In genomic region chr4:185254434-185254833, GRCh38 we compare ENCODE assay signal across 15 cellular contexts. TPM values are rescaled to one million over a fixed set of nuclear protein-coding genes. Genes with fewer than 3 reads are reported as not detected.
A peak's percentile ranks its signal among the peaks of the same experiment; 100 is the strongest.
DNase-seq lines count a peak whose midpoint lies in the region; ATAC-seq, FAIRE-seq and TF ChIP-seq lines count a peak whose summit lies in the region.
"Had no signal": no experiment of that assay in that cellular context is flagged by ENCODE, and none has a peak within 500 bp of the region (broad histone marks: within the 10 kb centered on the region; RNA-seq: fewer than 3 reads in every experiment).

No MANE protein-coding gene starts in this region.

- H3K23me2 ChIP-seq in H9 (ENCODE audit: insufficient read length, low read depth, low read length, poor library complexity, severe bottlenecking): no peaks in the 10 kb centered on the region

- peak overlapping the region in 5 of 7 donors; percentile 40 to 57 (median 53) for H3K4me3 Mint-ChIP-seq in CD8-positive, alpha-beta memory T cell
- no peak overlapping the region for H3K4me3 Mint-ChIP-seq in H9
- peak overlapping the region; percentile 62 for H3K4me3 Mint-ChIP-seq in activated T-helper 17 cell treated with anti-CD3 and anti-CD28 coated beads, Interleukin-2, amount 50 U/mL, for 72 hours
- H3K4me3 Mint-ChIP-seq: activated CD8-positive, alpha-beta memory T cell treated with anti-CD3 and anti-CD28 coated beads, Interleukin-2, amount 10 ng/mL, durations not matched to agents 7 days and 5 days; neural progenitor cell had no signal

- H3K79me1 ChIP-seq in H9 (ENCODE audit: insufficient read depth, low read depth, low read length, poor library complexity, severe bottlenecking): no peaks in the 10 kb centered on the region

- no peak overlapping the region for H4K8ac ChIP-seq in H9 (replicated peaks; ENCODE audit: insufficient read length, low read depth, low read length)

- H3K4me1 ChIP-seq in CD8-positive, alpha-beta memory T cell (ENCODE audit: insufficient read depth, low read length): peaks cover 44% of the 10 kb centered on the region
- H3K4me1 ChIP-seq in H9 (ENCODE audit: insufficient read depth, low read length): peaks cover under 1% of the 10 kb centered on the region
- H3K4me1 ChIP-seq in adrenal gland (replicated peaks in 1 of 2): peaks cover 0 to 7% of the 10 kb centered on the region in 2 donors
- H3K4me1 ChIP-seq in left ventricle myocardium inferior: peaks cover 30% of the 10 kb centered on the region
- H3K4me1 ChIP-seq in kidney (ENCODE audit: control insufficient read depth in 1 of 2, insufficient read depth in 1 of 2, low read depth in 1 of 2, low read length in 2 of 2): peaks cover 0 to 6% of the 10 kb centered on the region in 2 donors

- intact Hi-C loops in adrenal gland (cut with DNase I) (no loop called here), left ventricle myocardium inferior (cut with micrococcal nuclease) (no loop called here), kidney (cut with DNase I) (no loop called here)

- no peak overlapping the region for H2BK20ac ChIP-seq in H9 (ENCODE audit: low read depth, low read length, poor library complexity, severe bottlenecking)

- no peak overlapping the region for H4K5ac ChIP-seq in H9 (ENCODE audit: insufficient read length, low read depth, low read length)

- H3K9ac ChIP-seq in H9 (ENCODE audit: extremely low read depth, insufficient read length, low read length) (no peak overlapping the region), kidney (ENCODE audit: low read length in 2 of 2) (no peak overlapping the region)
- H3K9ac ChIP-seq: neural progenitor cell had no signal

- no peak overlapping the region for H3K56ac ChIP-seq in H9 (ENCODE audit: insufficient read length, low read depth, low read length)

- DNase-seq in CD8-positive, alpha-beta memory T cell: peak in 2 of 5 donors; percentile 4 to 7
- no peak for DNase-seq in H9
- peak; percentile 96 for DNase-seq in iris pigment epithelial cell (ENCODE audit: low read depth)
- DNase-seq in adrenal gland: no peak
- no peak for DNase-seq in left ventricle myocardium inferior
- DNase-seq in kidney: no peak
- DNase-seq: activated CD8-positive, alpha-beta memory T cell treated with anti-CD3 and anti-CD28 coated beads, Interleukin-2, amount 10 ng/mL, durations not matched to agents 7 days and 5 days; amygdala; head of caudate nucleus; NCI-H446; transverse colon had no signal

- no peak overlapping the region for H3T11ph ChIP-seq in H9 (ENCODE audit: low read length)

- no peak for FAIRE-seq in kidney (lab: Jason Lieb, UNC)

- H3K18ac ChIP-seq in H9 (ENCODE audit: insufficient read length, low read depth, low read length): no peak overlapping the region

- no peak overlapping the region for H3K23ac ChIP-seq in H9 (ENCODE audit: insufficient read length, low read depth, low read length)

- no peak for TF ChIP-seq CTCF in H9 (conservative IDR thresholded peaks at IDR 0.05)
- no peak for TF ChIP-seq CTCF in adrenal gland (IDR thresholded peaks at IDR 0.05)
- TF ChIP-seq CTCF in left ventricle myocardium inferior (IDR thresholded peaks at IDR 0.05; ENCODE audit: borderline replicate concordance): no peak
- TF ChIP-seq CTCF in kidney (IDR thresholded peaks at IDR 0.05; ENCODE audit: borderline replicate concordance, extremely low read depth, insufficient read depth): no peak

- no peak overlapping the region for H2BK12ac ChIP-seq in H9 (ENCODE audit: insufficient read length, low read depth, low read length)

- no peak overlapping the region for H2BK5ac ChIP-seq in H9 (ENCODE audit: insufficient read length, low read length)

- no peak overlapping the region for H3K27ac ChIP-seq in CD8-positive, alpha-beta memory T cell (ENCODE audit: low read depth, low read length)
- H3K27ac ChIP-seq in H9 (ENCODE audit: insufficient read length, low read depth, low read length): no peak overlapping the region
- H3K27ac ChIP-seq in adrenal gland: no peak overlapping the region
- no peak overlapping the region for H3K27ac ChIP-seq in left ventricle myocardium inferior (replicated peaks)
- no peak overlapping the region for H3K27ac ChIP-seq in kidney (ENCODE audit: low read depth in 2 of 2, low read length in 2 of 2)
- H3K27ac ChIP-seq: neural progenitor cell, transverse colon had no signal

- no peak overlapping the region for H2AFZ ChIP-seq in H9 (ENCODE audit: low read length)
- H2AFZ ChIP-seq: neural progenitor cell had no signal

- no peaks in the 10 kb centered on the region for H3K9me3 Mint-ChIP-seq in CD8-positive, alpha-beta memory T cell
- no peaks in the 10 kb centered on the region for H3K9me3 Mint-ChIP-seq in H9
- no peaks in the 10 kb centered on the region for H3K9me3 Mint-ChIP-seq in activated T-helper 17 cell treated with anti-CD3 and anti-CD28 coated beads, Interleukin-2, amount 50 U/mL, for 72 hours
- H3K9me3 Mint-ChIP-seq: neural progenitor cell had no signal

- TF ChIP-seq POLR2A in adrenal gland (IDR thresholded peaks at IDR 0.05): no peak

- no peaks in the 10 kb centered on the region for H3K27me3 Mint-ChIP-seq in CD8-positive, alpha-beta memory T cell
- no peaks in the 10 kb centered on the region for H3K27me3 Mint-ChIP-seq in H9 (ENCODE audit: low read depth)
- no peaks in the 10 kb centered on the region for H3K27me3 Mint-ChIP-seq in activated T-helper 17 cell treated with anti-CD3 and anti-CD28 coated beads, Interleukin-2, amount 50 U/mL, for 72 hours
- H3K27me3 Mint-ChIP-seq: activated CD8-positive, alpha-beta memory T cell treated with anti-CD3 and anti-CD28 coated beads, Interleukin-2, amount 10 ng/mL, durations not matched to agents 7 days and 5 days had no signal

- peaks cover 0 to 4% (median 1%) of the 10 kb centered on the region in 3 donors for H3K36me3 Mint-ChIP-seq in CD8-positive, alpha-beta memory T cell
- peaks cover 0 to 21% (median 12%) of the 10 kb centered on the region in 3 experiments; a peak in 4 of 7 replicates for H3K36me3 Mint-ChIP-seq in H9 (ENCODE audit: insufficient read depth in 1 of 3, low read depth in 3 of 3)
- H3K36me3 Mint-ChIP-seq in activated T-helper 17 cell treated with anti-CD3 and anti-CD28 coated beads, Interleukin-2, amount 50 U/mL, for 72 hours (ENCODE audit: low read depth): peaks cover 8% of the 10 kb centered on the region

- peak overlapping the region in 7 of 8 donors; percentile 80 to 98 (median 90) for H3K27ac Mint-ChIP-seq in CD8-positive, alpha-beta memory T cell
- H3K27ac Mint-ChIP-seq in H9: peak overlapping the region; percentile 49 to 56 (median 53); a peak in 5 of 7 replicates
- H3K27ac Mint-ChIP-seq in activated T-helper 17 cell treated with anti-CD3 and anti-CD28 coated beads, Interleukin-2, amount 50 U/mL, for 72 hours: peak overlapping the region; percentile 77
- H3K27ac Mint-ChIP-seq: activated CD8-positive, alpha-beta memory T cell treated with anti-CD3 and anti-CD28 coated beads, Interleukin-2, amount 10 ng/mL, durations not matched to agents 7 days and 5 days; neural progenitor cell had no signal

- CTCF ChIA-PET in CD8-positive, alpha-beta memory T cell (lab: Charles Lee): interaction anchor here (1.4 kb wide), 1 partner anchor 22 kb away, joined by 3 read pairs; no protein-coding TSS in a partner anchor

- no peaks in the 10 kb centered on the region for H3K9me3 ChIP-seq in CD8-positive, alpha-beta memory T cell (ENCODE audit: low read length)
- H3K9me3 ChIP-seq in H9 (ENCODE audit: control insufficient read depth, low read depth, low read length): no peaks in the 10 kb centered on the region
- no peaks in the 10 kb centered on the region for H3K9me3 ChIP-seq in adrenal gland (replicated peaks in 1 of 3)
- no peaks in the 10 kb centered on the region for H3K9me3 ChIP-seq in left ventricle myocardium inferior (replicated peaks)
- no peaks in the 10 kb centered on the region for H3K9me3 ChIP-seq in kidney (ENCODE audit: control insufficient read depth in 1 of 2, low read length in 2 of 2)
- H3K9me3 ChIP-seq: transverse colon had no signal

- H3K36me3 ChIP-seq in CD8-positive, alpha-beta memory T cell (ENCODE audit: insufficient read depth, low read length): no peaks in the 10 kb centered on the region
- no peaks in the 10 kb centered on the region for H3K36me3 ChIP-seq in adrenal gland (replicated peaks in 1 of 2)
- no peaks in the 10 kb centered on the region for H3K36me3 ChIP-seq in left ventricle myocardium inferior
- no peaks in the 10 kb centered on the region for H3K36me3 ChIP-seq in kidney (ENCODE audit: control insufficient read depth in 1 of 2, insufficient read depth in 2 of 2, low read length in 2 of 2)
- H3K36me3 ChIP-seq: neural progenitor cell, transverse colon had no signal

- H4K91ac ChIP-seq in H9 (ENCODE audit: insufficient read length, low read depth, low read length): no peak overlapping the region

- no peaks in the 10 kb centered on the region for H3K27me3 ChIP-seq in CD8-positive, alpha-beta memory T cell (ENCODE audit: insufficient read depth, low read length, poor library complexity, severe bottlenecking)
- H3K27me3 ChIP-seq in H9 (ENCODE audit: insufficient read depth, low read length) (no peaks in the 10 kb centered on the region), adrenal gland (no peaks in the 10 kb centered on the region), left ventricle myocardium inferior (ENCODE audit: low read depth) (no peaks in the 10 kb centered on the region)
- H3K27me3 ChIP-seq: neural progenitor cell, transverse colon had no signal

- H3K4ac ChIP-seq in H9 (ENCODE audit: low read depth, low read length): no peak overlapping the region

- peak; percentile 44 for ATAC-seq in activated T-helper 17 cell treated with anti-CD3 and anti-CD28 coated beads, Interleukin-2, amount 50 U/mL, for 72 hours (replicated peaks)
- no peak for ATAC-seq in HG03520 (IDR thresholded peaks at IDR 0.05; ENCODE audit: unreplicated experiment)
- ATAC-seq: activated CD8-positive, alpha-beta memory T cell treated with anti-CD3 and anti-CD28 coated beads, Interleukin-2, amount 10 ng/mL, durations not matched to agents 7 days and 5 days; left lobe of liver had no signal

- H2BK120ac ChIP-seq in H9 (ENCODE audit: low read depth, low read length, poor library complexity, severe bottlenecking): no peak overlapping the region

- H3K4me2 ChIP-seq in H9 (ENCODE audit: insufficient read depth, insufficient read length, low read length): no peak overlapping the region
- H3K4me2 ChIP-seq: neural progenitor cell had no signal

- no CpG with 5 or more reads among the region's 5 CpGs for WGBS in H9 (ENCODE audit: extremely low coverage, insufficient read length, low lambda C conversion rate)
- WGBS in adrenal gland, 4 donors: 84 to 96% (median 93%) methylated on average over 5 of the region's 5 CpGs

- H3K4me3 ChIP-seq in CD8-positive, alpha-beta memory T cell (ENCODE audit: low read length): no peak overlapping the region
- H3K4me3 ChIP-seq in adrenal gland: no peak overlapping the region
- no peak overlapping the region for H3K4me3 ChIP-seq in left ventricle myocardium inferior
- H3K4me3 ChIP-seq in kidney (ENCODE audit: low read length in 2 of 2): no peak overlapping the region
- H3K4me3 ChIP-seq: neural progenitor cell, transverse colon had no signal

- no peak overlapping the region for H3K14ac ChIP-seq in H9 (ENCODE audit: insufficient read depth, low read length)

- H2AK5ac ChIP-seq in H9 (ENCODE audit: insufficient read length, low read length): no peak overlapping the region

- POLR2A ChIA-PET in CD8-positive, alpha-beta memory T cell (lab: Charles Lee): no interaction called here

- no peaks in the 10 kb centered on the region for H4K20me1 ChIP-seq in H9 (ENCODE audit: control insufficient read depth, insufficient read depth, insufficient read length)

- H2BK15ac ChIP-seq in H9 (ENCODE audit: low read depth, low read length): no peak overlapping the region

- H3K79me2 ChIP-seq in H9 (ENCODE audit: insufficient read depth, low read length): no peaks in the 10 kb centered on the region

- peaks cover 29 to 72% (median 57%) of the 10 kb centered on the region in 3 donors for H3K4me1 Mint-ChIP-seq in CD8-positive, alpha-beta memory T cell
- H3K4me1 Mint-ChIP-seq in H9: peaks cover 15 to 28% of the 10 kb centered on the region in 2 experiments
- H3K4me1 Mint-ChIP-seq in activated T-helper 17 cell treated with anti-CD3 and anti-CD28 coated beads, Interleukin-2, amount 50 U/mL, for 72 hours: peaks cover 27% of the 10 kb centered on the region

RNA-seq across cellular contexts. Expression of gene SNX25, which starts 45.0 kb away (rescaled TPM):
- total RNA-seq in CD8-positive, alpha-beta memory T cell: 10 to 100 TPM; 17.7 to 18.2 TPM
- 7.8 TPM for polyA plus RNA-seq in CD8-positive, alpha-beta memory T cell
- total RNA-seq in H9 (2021) (24.4 and 28.2 TPM in 2 replicates), adrenal gland (10 to 100 TPM in 7 of 8 donors, 1 to 10 TPM in 1; 9.9 to 29.3 (median 17.4) TPM), left ventricle myocardium inferior (10.8 TPM), kidney (19.4 TPM)
- 10 to 100 TPM; 28.2 to 31.2 TPM for total RNA-seq in activated T-helper 17 cell treated with anti-CD3 and anti-CD28 coated beads, Interleukin-2, amount 50 U/mL, for 72 hours
- polyA plus RNA-seq in adrenal gland (10 to 100 TPM in 1 of 3 donors, 1 to 10 TPM in 2; 4.7 to 11.0 (median 5.9) TPM), kidney (ENCODE audit: insufficient read depth, low read depth, low replicate concordance) (8.9 TPM)

RNA-seq across cellular contexts. Expression of gene CFAP97, which starts 50.6 kb away (rescaled TPM):
- 10 to 100 TPM; 49.9 to 50.1 TPM for total RNA-seq in CD8-positive, alpha-beta memory T cell
- polyA plus RNA-seq in CD8-positive, alpha-beta memory T cell: 107 TPM
- total RNA-seq in H9 (2021) (36.1 and 39.3 TPM in 2 replicates), adrenal gland (10 to 100 TPM; 13.6 to 32.8 (median 27.2) TPM), left ventricle myocardium inferior (11.7 TPM), kidney (39.4 TPM)
- total RNA-seq in activated T-helper 17 cell treated with anti-CD3 and anti-CD28 coated beads, Interleukin-2, amount 50 U/mL, for 72 hours: 10 to 100 TPM; 33.7 to 37.0 TPM
- polyA plus RNA-seq in adrenal gland (10 to 100 TPM in 1 of 3 donors, 1 to 10 TPM in 2; 3.9 to 33.3 (median 5.6) TPM), kidney (ENCODE audit: insufficient read depth, low read depth, low replicate concordance) (8.0 TPM)

Comparison
In these comparisons a context has a peak if more than half of its experiments do, and no peak if none do; other contexts are left out.
1. H3K4me3 Mint-ChIP-seq: peak in CD8-positive, alpha-beta memory T cell (5 of 7) and activated T-helper 17 cell treated with anti-CD3 and anti-CD28 coated beads, Interleukin-2, amount 50 U/mL, for 72 hours (single experiment); none in H9 (0 of 2).
2. Peak in every context shown above with its lines, with median percentiles within 50 percentile points of each other: H3K27ac Mint-ChIP-seq.